ENCODE assay signal across 27 cellular contexts in the genomic region with DNA sequence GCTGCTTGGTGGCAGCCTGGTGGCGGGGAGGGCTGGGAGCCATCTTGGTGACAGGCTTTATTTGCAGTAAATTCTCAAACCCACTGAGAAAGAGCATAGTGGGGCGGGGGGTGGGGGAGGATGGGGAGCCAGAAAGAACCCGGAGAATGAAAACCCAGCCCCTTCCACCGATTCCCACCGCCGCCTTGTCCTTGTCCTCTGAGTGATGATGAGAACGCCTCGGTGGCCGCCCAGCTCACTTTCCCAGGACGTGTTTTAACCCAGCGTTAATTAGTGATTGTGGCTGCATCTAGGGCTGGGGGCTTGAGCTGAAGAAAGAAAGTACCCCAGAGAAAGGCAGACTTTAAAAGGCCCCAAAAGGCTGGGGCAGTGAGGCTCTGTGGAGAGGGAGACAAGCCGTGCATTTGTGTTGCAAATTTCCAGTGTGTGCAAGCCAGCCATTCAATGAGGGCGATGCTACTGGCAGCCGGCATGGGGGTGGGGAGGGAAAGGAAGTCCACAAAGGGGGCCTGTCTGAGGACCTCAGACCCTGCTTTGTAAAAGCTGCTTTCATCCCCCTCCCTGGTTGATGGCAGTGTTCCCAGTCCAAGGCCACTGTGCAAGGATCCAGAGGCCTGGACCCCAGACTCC. TPM values are rescaled to one million over a fixed set of nuclear protein-coding genes. Genes with fewer than 3 reads are reported as not detected.
A peak's percentile ranks its signal among the peaks of the same experiment; 100 is the strongest.
DNase-seq lines count a peak whose midpoint lies in the region; TF ChIP-seq lines count a peak whose summit lies in the region.
"Had no signal": no experiment of that assay in that cellular context is flagged by ENCODE, and none has a peak within 500 bp of the region (broad histone marks: within the 10 kb centered on the region; RNA-seq: fewer than 3 reads in every experiment).

No MANE protein-coding gene starts in this region.

- H3K36me3 ChIP-seq in H7 (replicated peaks; ENCODE audit: control insufficient read depth, insufficient read depth, low read length) (no peaks in the 10 kb centered on the region), osteoblast (ENCODE audit: insufficient read depth, low read length) (no peaks in the 10 kb centered on the region), MG63 (no peaks in the 10 kb centered on the region)

- peaks cover 3% of the 10 kb centered on the region for H3K4me1 Mint-ChIP-seq in glutamatergic neuron (ENCODE audit: low read depth, unreplicated experiment)
- H3K4me1 Mint-ChIP-seq: CD4-positive, alpha-beta memory T cell had no signal

- peaks cover 2% of the 10 kb centered on the region for H3K9me3 Mint-ChIP-seq in glutamatergic neuron (ENCODE audit: unreplicated experiment)
- H3K9me3 Mint-ChIP-seq: activated naive CD8-positive, alpha-beta T cell treated with anti-CD3 and anti-CD28 coated beads, Interleukin-2, amount 10 ng/mL, durations not matched to agents 7 days and 5 days; activated T-helper 1 cell treated with anti-CD3 and anti-CD28 coated beads, Interleukin-12 subunit alpha, Interleukin-12 subunit beta, Interleukin-2, Interleukin-4 antibody, amounts not matched to agents 30 ng/mL and 10 ng/mL and 1 ng/mL, durations not matched to agents 14 hours and 24 hours and 36 hours; CD4-positive, alpha-beta memory T cell; type B pancreatic cell had no signal

- H3K79me2 ChIP-seq in osteoblast (ENCODE audit: insufficient read depth, low read length): no peaks in the 10 kb centered on the region
- H3K79me2 ChIP-seq: hepatocyte had no signal

- H3K27me3 Mint-ChIP-seq in glutamatergic neuron (ENCODE audit: unreplicated experiment): peaks cover 4% of the 10 kb centered on the region
- H3K27me3 Mint-ChIP-seq: CD4-positive, alpha-beta memory T cell had no signal

- H3K4me3 ChIP-seq in H7 (ENCODE audit: insufficient read depth, low read depth, low read length) (no peak overlapping the region), osteoblast (ENCODE audit: insufficient read depth, low read length) (no peak overlapping the region), MG63 (no peak overlapping the region)
- H3K4me3 ChIP-seq: coronary artery, GM12878, GM23248, hepatocyte had no signal

- H3K27me3 ChIP-seq in H7 (ENCODE audit: control insufficient read depth, insufficient read depth, low read length) (no peaks in the 10 kb centered on the region), osteoblast (ENCODE audit: insufficient read depth, low read length) (peaks cover 12% of the 10 kb centered on the region), MG63 (peaks cover 10% of the 10 kb centered on the region)
- H3K27me3 ChIP-seq: hepatocyte had no signal

- TF ChIP-seq CTCF in glutamatergic neuron (IDR thresholded peaks at IDR 0.05; ENCODE audit: partially characterized antibody, unreplicated experiment) (no peak), osteoblast (IDR thresholded peaks at IDR 0.05; ENCODE audit: extremely low read depth, low read depth, low read length) (no peak)

- no peak overlapping the region for H2AFZ ChIP-seq in osteoblast (ENCODE audit: low read length)
- H2AFZ ChIP-seq: GM23248, hepatocyte had no signal

- no peaks in the 10 kb centered on the region for H3K36me3 Mint-ChIP-seq in glutamatergic neuron (ENCODE audit: unreplicated experiment)
- H3K36me3 Mint-ChIP-seq: activated naive CD8-positive, alpha-beta T cell treated with anti-CD3 and anti-CD28 coated beads, Interleukin-2, amount 10 ng/mL, durations not matched to agents 7 days and 5 days; CD4-positive, alpha-beta memory T cell; type B pancreatic cell had no signal

- no peaks in the 10 kb centered on the region for H3K4me1 ChIP-seq in osteoblast (ENCODE audit: insufficient read depth, low read length)

- peak; percentile 65 for DNase-seq in H7
- peak; percentile 45 for DNase-seq in NCI-H526 treated with DMSO at 0.1 percent for 48 hours (lab: John Stamatoyannopoulos, UW)
- DNase-seq in glutamatergic neuron: no peak
- DNase-seq in osteoblast (ENCODE audit: insufficient read length, low spot score, missing footprints): peak; percentile 21
- no peak for DNase-seq in stimulated activated CD4-positive, alpha-beta T cell treated with anti-CD3 and anti-CD28 coated beads, Interleukin-1b, Interleukin-23, amount 100 ng/mL, for 48 hours
- DNase-seq in activated naive CD4-positive, alpha-beta T cell (lab: John Stamatoyannopoulos, UW): no peak
- DNase-seq in MG63: no peak
- DNase-seq in SK-N-DZ (ENCODE audit: low spot score): no peak
- DNase-seq: activated CD4-positive, alpha-beta T cell treated with anti-CD3 and anti-CD28 coated beads for 4 hours; activated naive CD8-positive, alpha-beta T cell treated with anti-CD3 and anti-CD28 coated beads, Interleukin-2, amount 10 ng/mL, durations not matched to agents 7 days and 5 days; CD4-positive, alpha-beta memory T cell; GM23248; kidney glomerular epithelial cell; mammary epithelial cell; NCI-H2029; NCI-H748 treated with DMSO at 0.1 percent for 48 hours; SHP77; stimulated activated naive CD4-positive, alpha-beta T cell treated with Interleukin-2 at 50 U/mL for 16 hours had no signal

- no peaks in the 10 kb centered on the region for H4K20me1 ChIP-seq in osteoblast (ENCODE audit: insufficient read depth, low read length)

- H3K9me3 ChIP-seq in osteoblast (ENCODE audit: low read depth, low read length): no peaks in the 10 kb centered on the region
- H3K9me3 ChIP-seq in MG63: peaks cover 2% of the 10 kb centered on the region; the same call in 1 of the 2 replicates

- H3K4me3 Mint-ChIP-seq in glutamatergic neuron (ENCODE audit: unreplicated experiment): no peak overlapping the region
- H3K4me3 Mint-ChIP-seq: activated naive CD8-positive, alpha-beta T cell treated with anti-CD3 and anti-CD28 coated beads, Interleukin-2, amount 10 ng/mL, durations not matched to agents 7 days and 5 days; activated T-helper 1 cell treated with anti-CD3 and anti-CD28 coated beads, Interleukin-12 subunit alpha, Interleukin-12 subunit beta, Interleukin-2, Interleukin-4 antibody, amounts not matched to agents 30 ng/mL and 10 ng/mL and 1 ng/mL, durations not matched to agents 14 hours and 24 hours and 36 hours; CD4-positive, alpha-beta memory T cell; type B pancreatic cell had no signal

- H3K4me2 ChIP-seq in osteoblast (ENCODE audit: insufficient read depth, low read length): no peak overlapping the region
- H3K4me2 ChIP-seq: hepatocyte, KMS-11 had no signal

- H3K27ac Mint-ChIP-seq in glutamatergic neuron (ENCODE audit: unreplicated experiment): peak overlapping the region; percentile 64
- H3K27ac Mint-ChIP-seq: activated naive CD8-positive, alpha-beta T cell treated with anti-CD3 and anti-CD28 coated beads, Interleukin-2, amount 10 ng/mL, durations not matched to agents 7 days and 5 days; activated T-helper 1 cell treated with anti-CD3 and anti-CD28 coated beads, Interleukin-12 subunit alpha, Interleukin-12 subunit beta, Interleukin-2, Interleukin-4 antibody, amounts not matched to agents 30 ng/mL and 10 ng/mL and 1 ng/mL, durations not matched to agents 14 hours and 24 hours and 36 hours; type B pancreatic cell had no signal

- H3K27ac ChIP-seq in osteoblast (ENCODE audit: low read depth, low read length): no peak overlapping the region
- H3K27ac ChIP-seq: coronary artery, GM23248, hepatocyte, KMS-11 had no signal

RNA-seq across cellular contexts. Expression of a gene that starts 6.2 kb away (rescaled TPM):
- not detected in 2 replicates for total RNA-seq in H7 (2014; rRNA removed; shearing (Covaris generic))
- total RNA-seq in glutamatergic neuron (ENCODE audit: unreplicated experiment) (not detected), osteoblast (not detected in 2 replicates)
- not detected in 2 replicates for total RNA-seq in MG63 (2014; rRNA removed; shearing (Covaris generic); ENCODE audit: low replicate concordance)
- 0.61 and 0.78 TPM in 2 replicates for polyA plus RNA-seq in SK-N-DZ (2014; cell fraction: cytosol; rRNA removed)
- polyA plus RNA-seq in SK-N-DZ (2014; cell fraction: nucleus; rRNA removed): 1.4 TPM in 1 of 2 replicates, not detected in the other
- total RNA-seq: activated naive CD8-positive, alpha-beta T cell treated with anti-CD3 and anti-CD28 coated beads, Interleukin-2, amount 10 ng/mL, durations not matched to agents 7 days and 5 days; activated T-helper 1 cell treated with anti-CD3 and anti-CD28 coated beads, Interleukin-12 subunit alpha, Interleukin-12 subunit beta, Interleukin-2, Interleukin-4 antibody, amounts not matched to agents 30 ng/mL and 10 ng/mL and 1 ng/mL, durations not matched to agents 14 hours and 24 hours and 36 hours; CD4-positive, alpha-beta memory T cell; endothelial cell of umbilical vein; GM12878; GM23248; hepatocyte; mammary epithelial cell; posterior vena cava; skeletal muscle tissue had no signal
- polyA plus RNA-seq: CD4-positive, alpha-beta memory T cell; endothelial cell of umbilical vein; GM12878; GM23248; hepatocyte; mammary epithelial cell had no signal

RNA-seq across cellular contexts. Expression of a gene that starts 21.7 kb away (rescaled TPM):
- 22.4 and 34.6 TPM in 2 replicates for total RNA-seq in H7 (2014; rRNA removed; shearing (Covaris generic))
- 27.9 TPM for total RNA-seq in glutamatergic neuron (ENCODE audit: unreplicated experiment)
- 14.1 and 17.7 TPM in 2 replicates for total RNA-seq in osteoblast
- total RNA-seq in MG63 (2014; rRNA removed; shearing (Covaris generic); ENCODE audit: low replicate concordance): 72.7 and 107 TPM in 2 replicates
- polyA plus RNA-seq in SK-N-DZ (2014; cell fraction: cytosol; rRNA removed): 25.2 and 27.4 TPM in 2 replicates
- polyA plus RNA-seq in SK-N-DZ (2014; cell fraction: nucleus; rRNA removed): 11.9 and 19.2 TPM in 2 replicates

Comparison
In these comparisons a context has a peak if more than half of its experiments do, and no peak if none do; other contexts are left out.
1. DNase-seq: peak in H7 (single experiment), NCI-H526 treated with DMSO at 0.1 percent for 48 hours (single experiment) and osteoblast (single experiment); none in glutamatergic neuron (single experiment), stimulated activated CD4-positive, alpha-beta T cell treated with anti-CD3 and anti-CD28 coated beads, Interleukin-1b, Interleukin-23, amount 100 ng/mL, for 48 hours (single experiment), activated naive CD4-positive, alpha-beta T cell (0 of 4), MG63 (single experiment) and SK-N-DZ (single experiment).